Comparison of ENCODE assay signal across 25 cellular contexts in the genomic region with DNA sequence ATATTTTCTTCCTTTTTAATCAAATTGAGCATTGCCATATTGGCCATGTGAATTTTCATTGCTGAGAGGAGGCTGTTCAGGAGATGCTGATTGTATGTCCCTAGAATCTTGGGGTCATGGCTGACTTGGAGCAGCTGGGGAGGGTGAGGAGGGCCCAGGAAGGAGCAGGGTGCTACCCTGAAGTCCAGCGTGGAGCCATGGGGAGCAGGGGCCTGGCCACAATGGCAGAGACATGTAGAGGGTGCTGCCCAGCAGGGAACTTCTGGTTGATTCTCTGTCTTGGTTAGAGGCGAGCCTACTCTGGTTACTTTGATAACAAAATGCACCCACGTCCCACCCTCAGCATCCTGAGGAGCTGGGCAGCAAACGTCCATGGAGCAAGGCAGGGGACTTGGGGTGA.
"Had no signal": no experiment of that assay in that cellular context is flagged by ENCODE, and none has a peak within 500 bp of the region (broad histone marks: within the 10 kb centered on the region; RNA-seq: fewer than 3 reads in every experiment).

No MANE protein-coding gene starts in this region.

- H3K4me3 ChIP-seq: MG63, Peyer's patch, SJCRH30 had no signal

- ATAC-seq: HepG2, PC-3, Right ventricle myocardium inferior, SK-N-SH treated with all-trans-retinoic acid at 6 μM for 48 hours had no signal

- H3K4me1 ChIP-seq: Peyer's patch, SJCRH30 had no signal

- DNase-seq: IMR-90, Karpas-422, KG1, MG63, NCI-H1092, NCI-H1105 treated with DMSO at 0.1 percent for 48 hours, NCI-H1417 treated with DMSO at 0.1 percent for 48 hours, NCI-H146, NCI-H1694 treated with DMSO at 0.1 percent for 48 hours, NCI-H1930, NCI-H2081, NCI-H2171, NCI-H226, NCI-H446, NCI-H510A, NCI-H524 treated with DMSO at 0.1 percent for 48 hours, NCI-H69, NCI-H774, PC-3, Peyer's patch, SHP77 treated with DMSO at 0.1 percent for 48 hours, SJCRH30 had no signal

- H3K27me3 ChIP-seq: MG63, Peyer's patch, SJCRH30 had no signal

- H3K9me3 ChIP-seq: MG63, Peyer's patch, SJCRH30 had no signal

- H3K27ac ChIP-seq: Peyer's patch, SJCRH30 had no signal

- H3K36me3 ChIP-seq: MG63, Peyer's patch, SJCRH30 had no signal
